ENCODE assay signal across 21 cellular contexts in the genomic region with DNA sequence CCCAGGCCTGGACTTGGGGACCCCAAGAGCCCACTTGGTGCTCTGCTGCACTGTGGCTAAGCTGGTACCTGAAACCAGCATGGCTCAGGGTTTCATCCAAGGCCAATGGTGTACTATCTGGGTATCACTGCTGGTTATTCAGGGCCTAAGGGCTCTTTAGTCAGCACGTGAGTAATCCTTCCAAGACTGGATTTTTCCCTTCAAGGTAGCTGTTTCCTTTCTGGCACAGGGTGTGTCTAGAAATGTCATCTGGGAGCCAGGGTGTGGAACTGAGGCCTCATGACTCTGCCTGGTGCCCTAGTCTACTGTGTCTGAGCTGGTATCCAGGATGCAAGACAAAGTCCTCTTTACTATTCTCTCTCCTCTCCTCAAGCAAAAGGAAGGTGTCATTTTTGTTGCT.
"Had no signal": no experiment of that assay in that cellular context is flagged by ENCODE, and none has a peak within 500 bp of the region (broad histone marks: within the 10 kb centered on the region; RNA-seq: fewer than 3 reads in every experiment).

No MANE protein-coding gene starts in this region.

- H3K27ac ChIP-seq: cardiac muscle cell, right atrium auricular region, skin epidermis, testis, upper lobe of left lung had no signal

- ATAC-seq: activated CD4-positive, alpha-beta T cell treated with anti-CD3 and anti-CD28 coated beads for 36 hours; effector memory CD8-positive, alpha-beta T cell; left lobe of liver; WTC11 had no signal

- H3K4me3 ChIP-seq: cardiac muscle cell, right atrium auricular region, skin epidermis, testis, upper lobe of left lung had no signal

- H3K27me3 Mint-ChIP-seq: progenitor cell of endocrine pancreas had no signal

- H3K4me1 Mint-ChIP-seq: activated CD4-positive, alpha-beta T cell treated with anti-CD3 and anti-CD28 coated beads for 36 hours; WTC11 had no signal

- H3K9me3 ChIP-seq: right atrium auricular region, testis, upper lobe of left lung had no signal

- H3K36me3 Mint-ChIP-seq: activated naive CD8-positive, alpha-beta T cell had no signal

- H3K36me3 ChIP-seq: cardiac muscle cell, right atrium auricular region, upper lobe of left lung had no signal

- H3K27ac Mint-ChIP-seq: activated CD4-positive, alpha-beta T cell treated with anti-CD3 and anti-CD28 coated beads for 36 hours; activated naive CD8-positive, alpha-beta T cell; activated T-helper 1 cell treated with anti-CD3 and anti-CD28 coated beads, Interleukin-12 subunit alpha, Interleukin-12 subunit beta, Interleukin-2, Interleukin-4 antibody, amounts not matched to agents 30 ng/mL and 10 ng/mL and 1 ng/mL, durations not matched to agents 14 hours and 24 hours and 36 hours; effector memory CD8-positive, alpha-beta T cell; progenitor cell of endocrine pancreas; WTC11 had no signal

- H3K4me3 Mint-ChIP-seq: activated CD4-positive, alpha-beta T cell treated with anti-CD3 and anti-CD28 coated beads for 36 hours; activated naive CD8-positive, alpha-beta T cell; activated T-helper 1 cell treated with anti-CD3 and anti-CD28 coated beads, Interleukin-12 subunit alpha, Interleukin-12 subunit beta, Interleukin-2, Interleukin-4 antibody, amounts not matched to agents 30 ng/mL and 10 ng/mL and 1 ng/mL, durations not matched to agents 14 hours and 24 hours and 36 hours; effector memory CD8-positive, alpha-beta T cell; WTC11 had no signal

- H3K9me3 Mint-ChIP-seq: activated T-helper 1 cell treated with anti-CD3 and anti-CD28 coated beads, Interleukin-12 subunit alpha, Interleukin-12 subunit beta, Interleukin-2, Interleukin-4 antibody, amounts not matched to agents 30 ng/mL and 10 ng/mL and 1 ng/mL, durations not matched to agents 14 hours and 24 hours and 36 hours; effector memory CD8-positive, alpha-beta T cell had no signal

- H3K27me3 ChIP-seq: cardiac muscle cell, right atrium auricular region, testis, upper lobe of left lung had no signal

- DNase-seq: activated CD4-positive, alpha-beta T cell treated with anti-CD3 and anti-CD28 coated beads for 36 hours; activated CD4-positive, alpha-beta T cell treated with anti-CD3 and anti-CD28 coated beads, Interleukin-2, amount 50 U/mL, for 48 hours; dermis blood vessel endothelial cell; effector memory CD8-positive, alpha-beta T cell; foreskin melanocyte; glutamatergic neuron; hippocampal formation; islet precursor cell; midbrain; stimulated activated CD4-positive, alpha-beta T cell treated with anti-CD3 and anti-CD28 coated beads, Interleukin-15, amount 100 ng/mL, for 24 hours; stimulated activated CD4-positive, alpha-beta T cell treated with anti-CD3 and anti-CD28 coated beads, Interleukin-2, amount 100 ng/mL, for 48 hours; testis; upper lobe of left lung had no signal

- H3K4me1 ChIP-seq: right atrium auricular region, testis, upper lobe of left lung had no signal
